11 cellular contexts compared by ENCODE assay signal in genomic region chr2:54561795-54562592, GRCh38.
DNase-seq lines count a peak whose midpoint lies in the region; ATAC-seq and TF ChIP-seq lines count a peak whose summit lies in the region.
"Had no signal": no experiment of that assay in that cellular context is flagged by ENCODE, and none has a peak within 500 bp of the region (broad histone marks: within the 10 kb centered on the region; RNA-seq: fewer than 3 reads in every experiment).

No MANE protein-coding gene starts in this region.

- peaks cover 8% of the 10 kb centered on the region; the same call in 1 of the 2 replicates for H3K36me3 Mint-ChIP-seq in HFFc6 (ENCODE audit: low read depth)
- peaks cover 55% of the 10 kb centered on the region for H3K36me3 Mint-ChIP-seq in activated CD4-positive, alpha-beta memory T cell treated with anti-CD3 and anti-CD28 coated beads, Interleukin-2, amount 10 ng/mL, durations not matched to agents 7 days and 5 days (ENCODE audit: low read depth)

- H3K36me3 ChIP-seq in ACC112 (ENCODE audit: insufficient read depth, low read length) (no peaks in the 10 kb centered on the region), lower lobe of right lung (no peaks in the 10 kb centered on the region), Karpas-422 (ENCODE audit: insufficient read depth, low read length) (no peaks in the 10 kb centered on the region)
- H3K36me3 ChIP-seq: pancreas had no signal

- TF ChIP-seq CTCF in HFFc6 (IDR thresholded peaks at IDR 0.05) (no peak), lower lobe of right lung (IDR thresholded peaks at IDR 0.05) (no peak)

- no peaks in the 10 kb centered on the region for H3K9me2 ChIP-seq in Karpas-422 (replicated peaks; ENCODE audit: insufficient read depth, low read length)

- POLR2A ChIA-PET in activated CD4-positive, alpha-beta memory T cell treated with anti-CD3 and anti-CD28 coated beads, Interleukin-2, amount 10 ng/mL, durations not matched to agents 7 days and 5 days (lab: Charles Lee) = interaction anchor here (4.0 to 15.5 kb wide), 3 partner anchors 13 to 38 kb away, joined by 27 to 570 read pairs (median 132); no protein-coding TSS in a partner anchor

- CTCF ChIA-PET in activated CD4-positive, alpha-beta memory T cell treated with anti-CD3 and anti-CD28 coated beads, Interleukin-2, amount 10 ng/mL, durations not matched to agents 7 days and 5 days (lab: Charles Lee) = interaction anchor here (1.2 to 5.4 kb wide), 3 partner anchors 12 to 35 kb away, joined by 4 to 76 read pairs (median 34); no protein-coding TSS in a partner anchor

- H3K4me1 Mint-ChIP-seq in HFFc6 (ENCODE audit: low read depth) = peaks cover 48% of the 10 kb centered on the region
- peaks cover 52% of the 10 kb centered on the region for H3K4me1 Mint-ChIP-seq in activated CD4-positive, alpha-beta memory T cell treated with anti-CD3 and anti-CD28 coated beads, Interleukin-2, amount 10 ng/mL, durations not matched to agents 7 days and 5 days

- H3K27me3 ChIP-seq in ACC112 (ENCODE audit: insufficient read depth, low read length) (no peaks in the 10 kb centered on the region), lower lobe of right lung (ENCODE audit: low read depth) (no peaks in the 10 kb centered on the region), Karpas-422 (ENCODE audit: low read length) (no peaks in the 10 kb centered on the region)
- H3K27me3 ChIP-seq: heart left ventricle, pancreas had no signal

- H2AFZ ChIP-seq in ACC112 (ENCODE audit: low read length, unreplicated experiment) = no peak overlapping the region
- H2AFZ ChIP-seq in Karpas-422 (ENCODE audit: low read length) = no peak overlapping the region

- H3K4me2 ChIP-seq in Karpas-422 (ENCODE audit: low read depth, low read length, poor library complexity, severe bottlenecking) = no peak overlapping the region

- no peak for ATAC-seq in lower lobe of right lung
- no peak for ATAC-seq in GM19452 (IDR thresholded peaks at IDR 0.05; ENCODE audit: unreplicated experiment)
- ATAC-seq: heart left ventricle, pancreas had no signal

- peak overlapping the region; percentile 11; the same call in 1 of the 2 replicates for H3K4me3 Mint-ChIP-seq in HFFc6
- peak overlapping the region; percentile 67 for H3K4me3 Mint-ChIP-seq in activated CD4-positive, alpha-beta memory T cell treated with anti-CD3 and anti-CD28 coated beads, Interleukin-2, amount 10 ng/mL, durations not matched to agents 7 days and 5 days

- peak overlapping the region; percentile 37; the same call in 1 of the 2 replicates for H3K27ac Mint-ChIP-seq in HFFc6
- peak overlapping the region; percentile 52 for H3K27ac Mint-ChIP-seq in activated CD4-positive, alpha-beta memory T cell treated with anti-CD3 and anti-CD28 coated beads, Interleukin-2, amount 10 ng/mL, durations not matched to agents 7 days and 5 days

- no peaks in the 10 kb centered on the region for H3K9me3 ChIP-seq in lower lobe of right lung
- no peaks in the 10 kb centered on the region for H3K9me3 ChIP-seq in Karpas-422 (ENCODE audit: low read length)
- H3K9me3 ChIP-seq: heart left ventricle, pancreas had no signal

- intact Hi-C loops in lower lobe of right lung (cut with DNase I) = no loop called here

- peaks cover 39% of the 10 kb centered on the region for H3K4me1 ChIP-seq in ACC112 (ENCODE audit: control insufficient read depth, insufficient read depth, low read length, unreplicated experiment)
- H3K4me1 ChIP-seq in lower lobe of right lung = peaks cover 75% of the 10 kb centered on the region
- peaks cover 43% of the 10 kb centered on the region for H3K4me1 ChIP-seq in Karpas-422 (ENCODE audit: low read length)

- H3K27ac ChIP-seq in ACC112 (ENCODE audit: low read depth, low read length) (0 out of 2 replicates have a peak overlapping the region, but pooled peaks have one; percentile 17), lower lobe of right lung (peak overlapping the region; percentile 36), Karpas-422 (ENCODE audit: low read length) (no peak overlapping the region)

- H4K20me1 ChIP-seq in Karpas-422 (ENCODE audit: insufficient read depth, low read depth, low read length) = 0 out of 2 replicates have a peak, but pooled peaks cover 4% of the 10 kb centered on the region

- no peak overlapping the region for H3K4me3 ChIP-seq in ACC112 (ENCODE audit: low read depth, low read length)
- no peak overlapping the region for H3K4me3 ChIP-seq in lower lobe of right lung
- H3K4me3 ChIP-seq in Karpas-422 (ENCODE audit: low read length) = no peak overlapping the region

- DNase-seq in HFFc6 = no peak
- no peak for DNase-seq in activated CD4-positive, alpha-beta memory T cell treated with anti-CD3 and anti-CD28 coated beads, Interleukin-2, amount 10 ng/mL, durations not matched to agents 7 days and 5 days
- no peak for DNase-seq in lower lobe of right lung
- no peak for DNase-seq in Karpas-422
- DNase-seq in NCI-H748 treated with DMSO at 0.1 percent for 48 hours (lab: John Stamatoyannopoulos, UW) = no peak
- no peak for DNase-seq in NK-92 treated with Interleukin-12 subunit alpha and Interleukin-12 subunit beta, amount 100 ng/mL, for 24 hours (lab: John Stamatoyannopoulos, UW)
- DNase-seq: heart left ventricle, NCI-H2171, pancreas had no signal

- H3K9ac ChIP-seq in Karpas-422 (ENCODE audit: low read length) = no peak overlapping the region

- no peaks in the 10 kb centered on the region for H3K9me3 Mint-ChIP-seq in HFFc6
- no peaks in the 10 kb centered on the region for H3K9me3 Mint-ChIP-seq in activated CD4-positive, alpha-beta memory T cell treated with anti-CD3 and anti-CD28 coated beads, Interleukin-2, amount 10 ng/mL, durations not matched to agents 7 days and 5 days

- peaks cover 3% of the 10 kb centered on the region; the same call in 1 of the 2 replicates for H3K27me3 Mint-ChIP-seq in HFFc6 (ENCODE audit: insufficient read depth)
- peaks cover 3% of the 10 kb centered on the region for H3K27me3 Mint-ChIP-seq in activated CD4-positive, alpha-beta memory T cell treated with anti-CD3 and anti-CD28 coated beads, Interleukin-2, amount 10 ng/mL, durations not matched to agents 7 days and 5 days

- H3K79me2 ChIP-seq in ACC112 (ENCODE audit: control insufficient read depth, insufficient read depth, low read length, unreplicated experiment) (peaks cover 77% of the 10 kb centered on the region), Karpas-422 (ENCODE audit: low read length) (no peaks in the 10 kb centered on the region)
